16 cellular contexts compared by ENCODE assay signal in genomic region chr22:50719814-50720300, GRCh38. TPM values are rescaled to one million over a fixed set of nuclear protein-coding genes. Genes with fewer than 3 reads are reported as not detected.
"Had no signal": no experiment of that assay in that cellular context is flagged by ENCODE, and none has a peak within 500 bp of the region (broad histone marks: within the 10 kb centered on the region; RNA-seq: fewer than 3 reads in every experiment).

No MANE protein-coding gene starts in this region.

- H3K36me3 ChIP-seq: brain microvascular endothelial cell, neutrophil, transverse colon had no signal

- H3K27ac ChIP-seq: brain microvascular endothelial cell, neutrophil, right atrium auricular region, skin epidermis, transverse colon had no signal

- H3K4me3 Mint-ChIP-seq: activated CD4-positive, alpha-beta memory T cell treated with anti-CD3 and anti-CD28 coated beads for 36 hours; activated naive CD8-positive, alpha-beta T cell treated with anti-CD3 and anti-CD28 coated beads for 36 hours had no signal

- H3K9me3 Mint-ChIP-seq: activated CD4-positive, alpha-beta memory T cell treated with anti-CD3 and anti-CD28 coated beads for 36 hours; activated naive CD8-positive, alpha-beta T cell treated with anti-CD3 and anti-CD28 coated beads for 36 hours had no signal

- H3K4me3 ChIP-seq: transverse colon had no signal

- H3K4me1 ChIP-seq: transverse colon had no signal

- H3K9me3 ChIP-seq: neutrophil, right atrium auricular region, transverse colon had no signal

- H3K27me3 Mint-ChIP-seq: activated CD4-positive, alpha-beta memory T cell treated with anti-CD3 and anti-CD28 coated beads for 36 hours; activated naive CD8-positive, alpha-beta T cell treated with anti-CD3 and anti-CD28 coated beads for 36 hours had no signal

- H3K27me3 ChIP-seq: neutrophil had no signal

- DNase-seq: activated CD4-positive, alpha-beta memory T cell treated with anti-CD3 and anti-CD28 coated beads for 36 hours; activated gamma-delta T cell treated with Interleukin-2 at 50 U/mL for 16 hours; activated naive CD8-positive, alpha-beta T cell treated with anti-CD3 and anti-CD28 coated beads for 36 hours; activated T-cell treated with anti-CD3 and anti-CD28 coated beads, Interleukin-2, amount 50 U/mL, for 48 hours; brain microvascular endothelial cell; effector CD4-positive, alpha-beta T cell; hypothalamus; kidney; posterior cingulate gyrus; T1000; transverse colon had no signal

- FAIRE-seq: kidney had no signal

- H3K4me1 Mint-ChIP-seq: activated naive CD8-positive, alpha-beta T cell treated with anti-CD3 and anti-CD28 coated beads for 36 hours had no signal

- H3K36me3 Mint-ChIP-seq: activated CD4-positive, alpha-beta memory T cell treated with anti-CD3 and anti-CD28 coated beads for 36 hours; activated naive CD8-positive, alpha-beta T cell treated with anti-CD3 and anti-CD28 coated beads for 36 hours had no signal

- H3K27ac Mint-ChIP-seq: activated CD4-positive, alpha-beta memory T cell treated with anti-CD3 and anti-CD28 coated beads for 36 hours; activated naive CD8-positive, alpha-beta T cell treated with anti-CD3 and anti-CD28 coated beads for 36 hours had no signal

RNA-seq across cellular contexts. Expression of gene ACR, which starts 18.1 kb away (rescaled TPM):
- total RNA-seq: activated CD4-positive, alpha-beta memory T cell treated with anti-CD3 and anti-CD28 coated beads for 36 hours; activated naive CD8-positive, alpha-beta T cell treated with anti-CD3 and anti-CD28 coated beads for 36 hours; myocyte; SK-MEL-5; transverse colon had no signal
